In the genomic region with DNA sequence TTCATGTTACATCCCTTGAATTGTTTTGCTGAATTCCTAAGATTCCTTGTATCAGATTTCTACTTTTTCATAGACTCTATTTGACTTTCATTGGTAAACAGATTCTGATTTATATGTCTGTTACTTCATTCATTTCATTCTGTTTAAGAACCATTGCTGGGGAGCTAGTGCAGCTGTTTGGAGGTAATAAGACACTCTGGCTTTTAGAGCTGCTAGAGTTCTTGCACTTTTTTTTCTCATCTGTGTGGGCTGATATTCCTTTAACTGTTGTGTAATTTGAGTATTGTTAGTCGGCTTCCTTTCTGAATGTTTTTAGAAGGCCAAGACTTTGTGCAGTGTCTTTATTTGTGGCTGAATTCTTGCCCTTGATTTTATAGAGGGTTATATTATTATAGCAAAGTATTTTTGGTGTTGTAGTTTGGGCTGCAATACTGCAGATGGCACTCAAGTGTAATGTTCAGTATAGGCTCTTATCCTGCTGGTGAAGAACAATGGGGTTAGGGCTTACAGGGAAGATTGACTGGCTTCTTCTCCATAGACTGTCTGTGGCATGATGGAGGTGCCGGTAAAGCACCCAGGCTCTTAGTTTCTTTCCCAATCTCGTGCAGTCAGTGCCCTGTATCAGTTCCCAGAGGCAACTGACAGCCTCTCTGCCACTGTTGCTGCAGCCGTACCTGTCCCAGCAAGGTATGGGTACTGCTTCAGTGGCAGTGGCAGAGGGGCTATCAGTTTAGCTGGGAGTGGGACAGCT, we compare ENCODE assay signal across 8 cellular contexts.
DNase-seq lines count a peak whose midpoint lies in the region; ATAC-seq, FAIRE-seq and TF ChIP-seq lines count a peak whose summit lies in the region.

No MANE protein-coding gene starts in this region.

- H3K79me1 ChIP-seq in mesenchymal stem cell (replicated peaks; ENCODE audit: low read length, poor library complexity, severe bottlenecking): no peaks in the 10 kb centered on the region

- TF ChIP-seq CTCF in GM12872 (IDR thresholded peaks at IDR 0.05; ENCODE audit: insufficient read depth, low read depth, low read length): peak; percentile 56
- peak; percentile 27 for TF ChIP-seq CTCF in WI38 (IDR thresholded peaks at IDR 0.05; ENCODE audit: low read depth, low read length)
- no peak for TF ChIP-seq CTCF in Calu3 (IDR thresholded peaks at IDR 0.05; ENCODE audit: unreplicated experiment)
- no peak for TF ChIP-seq CTCF in gastroesophageal sphincter (IDR thresholded peaks at IDR 0.05)

- no peak overlapping the region for H3K9ac ChIP-seq in mesenchymal stem cell (ENCODE audit: low read length)

- H2AFZ ChIP-seq in mesenchymal stem cell (ENCODE audit: low read depth, low read length): no peak overlapping the region

- H3K9me3 ChIP-seq in mesenchymal stem cell (ENCODE audit: control insufficient read depth, low read length): peaks cover 4% of the 10 kb centered on the region
- peaks cover 0 to 38% (median 0%) of the 10 kb centered on the region in 3 donors for H3K9me3 ChIP-seq in gastroesophageal sphincter

- WGBS in mesenchymal stem cell: 48% methylated on average over 4 of the region's 4 CpGs
- 49 to 60% methylated on average over 3 of the region's 4 CpGs for whole genome bisulfite sequencing in gastroesophageal sphincter (ENCODE audit: low coverage in 1 of 2), 2 donors

- H3K4me3 Mint-ChIP-seq in Calu3 (ENCODE audit: low read depth, unreplicated experiment): no peak overlapping the region

- no peak for TF ChIP-seq EP300 in gastroesophageal sphincter (IDR thresholded peaks at IDR 0.05)

- H4K8ac ChIP-seq in mesenchymal stem cell (ENCODE audit: low read length): no peak overlapping the region

- no peak overlapping the region for H3K23ac ChIP-seq in mesenchymal stem cell (ENCODE audit: low read length in 2 of 2)

- BruUV-seq in Calu3 (replicated peaks; lab: Mats Ljungman, UMichigan): no TSS peak

- H3K9me3 Mint-ChIP-seq in Calu3 (ENCODE audit: low read depth, unreplicated experiment): no peaks in the 10 kb centered on the region

- intact Hi-C loops in Calu3 (cut with micrococcal nuclease; ENCODE audit: unreplicated experiment): loop anchor here (1.0 kb wide), 1 partner anchor 135 kb away; no protein-coding TSS in a partner anchor

- peak; percentile 90 for FAIRE-seq in H54 (lab: Jason Lieb, UNC)

- H4K91ac ChIP-seq in mesenchymal stem cell (ENCODE audit: low read length): no peak overlapping the region

- no peak for ATAC-seq in HG02571 (IDR thresholded peaks at IDR 0.05; ENCODE audit: unreplicated experiment)
- ATAC-seq in gastroesophageal sphincter: no peak

- no peak overlapping the region for H3K4me2 ChIP-seq in mesenchymal stem cell (ENCODE audit: low read length, poor library complexity, severe bottlenecking)

- no peak overlapping the region for H3K18ac ChIP-seq in mesenchymal stem cell (ENCODE audit: low read depth in 1 of 2, low read length in 2 of 2)

- H2BK15ac ChIP-seq in mesenchymal stem cell (ENCODE audit: low read depth, poor library complexity, severe bottlenecking): no peak overlapping the region

- H3K27ac Mint-ChIP-seq in Calu3 (ENCODE audit: unreplicated experiment): no peak overlapping the region

- no peaks in the 10 kb centered on the region for H3K27me3 ChIP-seq in mesenchymal stem cell (ENCODE audit: control insufficient read depth in 1 of 2, insufficient read depth in 1 of 2, low read length in 2 of 2)
- no peaks in the 10 kb centered on the region for H3K27me3 ChIP-seq in gastroesophageal sphincter

- no peak for TF ChIP-seq POLR2A in H54 (IDR thresholded peaks at IDR 0.05; ENCODE audit: low read depth, low read length)
- TF ChIP-seq POLR2A in gastroesophageal sphincter (IDR thresholded peaks at IDR 0.05): no peak

- no peaks in the 10 kb centered on the region for H3K27me3 Mint-ChIP-seq in Calu3 (ENCODE audit: unreplicated experiment)

- peak; percentile 10 for DNase-seq in H54 (ENCODE audit: insufficient read length, low spot score)
- DNase-seq in LHCN-M2 (ENCODE audit: low read depth): peak; percentile 73
- DNase-seq in mesenchymal stem cell: peak; percentile 52
- DNase-seq in Calu3: no peak

- CTCF ChIA-PET in Calu3 (lab: Charles Lee): interaction anchor here (0.9 kb wide), 1 partner anchor 136 kb away, joined by 5 read pairs; no protein-coding TSS in a partner anchor

- H3K4ac ChIP-seq in mesenchymal stem cell (ENCODE audit: low read depth in 1 of 2, low read length in 2 of 2): no peak overlapping the region

- H3K36me3 ChIP-seq in mesenchymal stem cell (ENCODE audit: control insufficient read depth in 1 of 2, insufficient read depth in 2 of 2, low read depth in 1 of 2, low read length in 2 of 2) (no peaks in the 10 kb centered on the region), gastroesophageal sphincter (no peaks in the 10 kb centered on the region)

- no peak overlapping the region for H2BK5ac ChIP-seq in mesenchymal stem cell (ENCODE audit: low read depth, low read length, poor library complexity, severe bottlenecking)

- no peaks in the 10 kb centered on the region for H3K4me1 Mint-ChIP-seq in Calu3 (ENCODE audit: low read depth, unreplicated experiment)

- H3K14ac ChIP-seq in mesenchymal stem cell (ENCODE audit: low read length in 2 of 2): no peak overlapping the region

- no peak overlapping the region for H3K4me3 ChIP-seq in WI38 (ENCODE audit: low read depth, low read length)
- H3K4me3 ChIP-seq in mesenchymal stem cell (ENCODE audit: insufficient read depth in 1 of 2, low read depth in 1 of 2, low read length in 2 of 2): no peak overlapping the region
- no peak overlapping the region for H3K4me3 ChIP-seq in gastroesophageal sphincter

- H3K27ac ChIP-seq in mesenchymal stem cell (ENCODE audit: low read length, poor library complexity, severe bottlenecking) (no peak overlapping the region), gastroesophageal sphincter (no peak overlapping the region)

- no peak overlapping the region for H2BK120ac ChIP-seq in mesenchymal stem cell (ENCODE audit: low read depth, low read length)

- no peak overlapping the region for H2BK12ac ChIP-seq in mesenchymal stem cell (ENCODE audit: low read length in 2 of 2)

- H2AK5ac ChIP-seq in mesenchymal stem cell (ENCODE audit: low read length, severe bottlenecking): no peak overlapping the region

- peaks cover 3% of the 10 kb centered on the region for H3K4me1 ChIP-seq in mesenchymal stem cell (ENCODE audit: control insufficient read depth, insufficient read depth, low read depth, low read length)
- no peaks in the 10 kb centered on the region for H3K4me1 ChIP-seq in gastroesophageal sphincter

- H3K36me3 Mint-ChIP-seq in Calu3 (ENCODE audit: insufficient read depth, unreplicated experiment): no peaks in the 10 kb centered on the region

Comparison
In these comparisons a context has a peak if more than half of its experiments do, and no peak if none do; other contexts are left out.
1. CTCF ChIP-seq: peak in GM12872 (single experiment) and WI38 (single experiment); none in Calu3 (single experiment) and gastroesophageal sphincter (0 of 4).